In the genomic region with DNA sequence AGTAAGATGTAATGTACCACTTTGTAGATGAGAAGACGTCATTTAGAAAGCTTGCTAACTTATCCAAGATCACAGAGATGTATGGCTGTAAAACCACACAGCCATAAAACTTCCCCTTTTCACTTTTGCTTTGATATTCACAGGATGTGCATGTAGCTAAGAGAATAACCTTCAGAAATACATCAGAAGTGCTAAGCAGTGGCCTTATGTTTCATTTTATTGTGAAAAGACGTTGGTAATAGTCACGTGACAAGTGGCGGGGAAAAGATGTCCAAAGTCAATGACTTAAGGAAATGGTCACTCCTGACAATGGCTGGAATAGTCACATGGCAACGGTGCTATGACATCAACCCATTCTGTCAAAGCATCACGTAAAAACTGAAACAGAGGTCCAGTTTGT, we compare ENCODE assay signal across 11 cellular contexts. TPM values are rescaled to one million over a fixed set of nuclear protein-coding genes. Genes with fewer than 3 reads are reported as not detected.
DNase-seq lines count a peak whose midpoint lies in the region; ATAC-seq and TF ChIP-seq lines count a peak whose summit lies in the region.
"Had no signal": no experiment of that assay in that cellular context is flagged by ENCODE, and none has a peak within 500 bp of the region (broad histone marks: within the 10 kb centered on the region; RNA-seq: fewer than 3 reads in every experiment).

No MANE protein-coding gene starts in this region.

- H3K4me1 Mint-ChIP-seq in activated naive CD8-positive, alpha-beta T cell treated with anti-CD3 and anti-CD28 coated beads, Interleukin-2, amount 50 U/mL, for 24 hours, result peaks cover 4% of the 10 kb centered on the region
- H3K4me1 Mint-ChIP-seq: mesothelial cell of epicardium had no signal

- H3K9me3 Mint-ChIP-seq in activated naive CD8-positive, alpha-beta T cell treated with anti-CD3 and anti-CD28 coated beads, Interleukin-2, amount 50 U/mL, for 24 hours, result no peaks in the 10 kb centered on the region

- H3K4me3 ChIP-seq in NB4 (ENCODE audit: low read depth, low read length) (no peak overlapping the region), upper lobe of right lung (no peak overlapping the region)

- H3K27me3 ChIP-seq in upper lobe of right lung, result no peaks in the 10 kb centered on the region
- H3K27me3 ChIP-seq: foreskin keratinocyte had no signal

- H3K4me3 Mint-ChIP-seq in activated naive CD8-positive, alpha-beta T cell treated with anti-CD3 and anti-CD28 coated beads, Interleukin-2, amount 50 U/mL, for 24 hours, result no peak overlapping the region
- H3K4me3 Mint-ChIP-seq: mesothelial cell of epicardium had no signal

- no peaks in the 10 kb centered on the region for H3K4me1 ChIP-seq in upper lobe of right lung
- H3K4me1 ChIP-seq: foreskin keratinocyte had no signal

- no peaks in the 10 kb centered on the region for H3K9me3 ChIP-seq in upper lobe of right lung

- intact Hi-C loops in upper lobe of right lung (cut with DNase I), result no loop called here

- peak; percentile 6 for DNase-seq in NB4 (ENCODE audit: low read depth)
- no peak for DNase-seq in stimulated activated CD4-positive, alpha-beta T cell treated with anti-CD3 and anti-CD28 coated beads, Interleukin-4, amount 100 ng/mL, for 1 hour
- no peak for DNase-seq in upper lobe of right lung
- no peak for DNase-seq in activated naive CD8-positive, alpha-beta T cell treated with anti-CD3 and anti-CD28 coated beads, Interleukin-2, amount 50 U/mL, for 24 hours
- no peak for DNase-seq in activated effector memory CD4-positive, alpha-beta T cell treated with anti-CD3 and anti-CD28 coated beads, Interleukin-2, amount 50 U/mL, for 16 hours
- DNase-seq: foreskin keratinocyte had no signal

- H3K27me3 Mint-ChIP-seq in activated naive CD8-positive, alpha-beta T cell treated with anti-CD3 and anti-CD28 coated beads, Interleukin-2, amount 50 U/mL, for 24 hours, result peaks cover 6% of the 10 kb centered on the region

- no peak for TF ChIP-seq POLR2A in NB4 (IDR thresholded peaks at IDR 0.05; ENCODE audit: extremely low read depth, insufficient read length)

- no peaks in the 10 kb centered on the region for H3K36me3 ChIP-seq in upper lobe of right lung

- no peak overlapping the region for H3K27ac ChIP-seq in upper lobe of right lung
- H3K27ac ChIP-seq: C4-2B, foreskin keratinocyte had no signal

- H3K36me3 Mint-ChIP-seq in activated naive CD8-positive, alpha-beta T cell treated with anti-CD3 and anti-CD28 coated beads, Interleukin-2, amount 50 U/mL, for 24 hours (ENCODE audit: low read depth), result no peaks in the 10 kb centered on the region
- H3K36me3 Mint-ChIP-seq: mesothelial cell of epicardium had no signal

- ATAC-seq in GM18498 (IDR thresholded peaks at IDR 0.05; ENCODE audit: unreplicated experiment) (peak; percentile 90), GM19467 (IDR thresholded peaks at IDR 0.05; ENCODE audit: unreplicated experiment) (peak; percentile 79), HG03025 (IDR thresholded peaks at IDR 0.05; ENCODE audit: low FRiP score, unreplicated experiment) (peak; percentile 93), upper lobe of right lung (no peak)
- no peak for ATAC-seq in activated naive CD8-positive, alpha-beta T cell treated with anti-CD3 and anti-CD28 coated beads, Interleukin-2, amount 50 U/mL, for 24 hours
- ATAC-seq: foreskin keratinocyte had no signal

- no peak overlapping the region for H3K27ac Mint-ChIP-seq in activated naive CD8-positive, alpha-beta T cell treated with anti-CD3 and anti-CD28 coated beads, Interleukin-2, amount 50 U/mL, for 24 hours
- H3K27ac Mint-ChIP-seq: mesothelial cell of epicardium had no signal

- TF ChIP-seq CTCF in NB4 (IDR thresholded peaks at IDR 0.05; ENCODE audit: low read depth, low read length), result no peak
- no peak for TF ChIP-seq CTCF in upper lobe of right lung (IDR thresholded peaks at IDR 0.05)

RNA-seq across cellular contexts. Expression of gene WDR17, which starts 12.9 kb away (rescaled TPM):
- 3.2 TPM for total RNA-seq in upper lobe of right lung

Comparison
In these comparisons a context has a peak if more than half of its experiments do, and no peak if none do; other contexts are left out.
1. ATAC-seq: peak in GM18498 (single experiment), GM19467 (single experiment) and HG03025 (single experiment); none in upper lobe of right lung (single experiment) and activated naive CD8-positive, alpha-beta T cell treated with anti-CD3 and anti-CD28 coated beads, Interleukin-2, amount 50 U/mL, for 24 hours (single experiment).